13 cellular contexts compared by ENCODE assay signal in genomic region chr20:10488436-10489053, GRCh38.
"Had no signal": no experiment of that assay in that cellular context is flagged by ENCODE, and none has a peak within 500 bp of the region (broad histone marks: within the 10 kb centered on the region; RNA-seq: fewer than 3 reads in every experiment).

No MANE protein-coding gene starts in this region.

- DNase-seq: activated CD4-positive, alpha-beta memory T cell treated with anti-CD3 and anti-CD28 coated beads, Interleukin-2, amount 10 ng/mL, durations not matched to agents 7 days and 5 days; activated CD4-positive, alpha-beta T cell treated with anti-CD3 and anti-CD28 coated beads for 36 hours; activated CD8-positive, alpha-beta memory T cell treated with anti-CD3 and anti-CD28 coated beads, Interleukin-2, amount 50 U/mL, for 48 hours; activated naive CD4-positive, alpha-beta T cell treated with anti-CD3 and anti-CD28 coated beads for 36 hours; gastrocnemius medialis; islet precursor cell; left ventricle myocardium inferior; retina; T-helper 2 cell; tibial artery had no signal

- H3K27ac ChIP-seq: cardiac muscle cell, gastrocnemius medialis, left ventricle myocardium inferior, neural progenitor cell, tibial artery, vagina had no signal

- H3K4me1 ChIP-seq: gastrocnemius medialis, tibial artery had no signal

- ATAC-seq: activated CD4-positive, alpha-beta T cell treated with anti-CD3 and anti-CD28 coated beads for 36 hours; gastrocnemius medialis had no signal

- H3K9me3 Mint-ChIP-seq: activated CD4-positive, alpha-beta memory T cell treated with anti-CD3 and anti-CD28 coated beads, Interleukin-2, amount 10 ng/mL, durations not matched to agents 7 days and 5 days; activated naive CD4-positive, alpha-beta T cell treated with anti-CD3 and anti-CD28 coated beads for 36 hours had no signal

- H3K27ac Mint-ChIP-seq: activated CD4-positive, alpha-beta memory T cell treated with anti-CD3 and anti-CD28 coated beads, Interleukin-2, amount 10 ng/mL, durations not matched to agents 7 days and 5 days; activated CD4-positive, alpha-beta T cell treated with anti-CD3 and anti-CD28 coated beads for 36 hours; activated naive CD4-positive, alpha-beta T cell treated with anti-CD3 and anti-CD28 coated beads for 36 hours had no signal

- H3K36me3 ChIP-seq: cardiac muscle cell, gastrocnemius medialis, left ventricle myocardium inferior, neural progenitor cell, tibial artery, vagina had no signal

- H3K27me3 Mint-ChIP-seq: activated CD4-positive, alpha-beta memory T cell treated with anti-CD3 and anti-CD28 coated beads, Interleukin-2, amount 10 ng/mL, durations not matched to agents 7 days and 5 days; activated CD4-positive, alpha-beta T cell treated with anti-CD3 and anti-CD28 coated beads for 36 hours had no signal

- H3K4me3 ChIP-seq: cardiac muscle cell, gastrocnemius medialis, left ventricle myocardium inferior, neural progenitor cell, tibial artery, vagina had no signal

- H3K27me3 ChIP-seq: cardiac muscle cell, gastrocnemius medialis, neural progenitor cell, tibial artery, vagina had no signal

- H3K4me3 Mint-ChIP-seq: activated CD4-positive, alpha-beta memory T cell treated with anti-CD3 and anti-CD28 coated beads, Interleukin-2, amount 10 ng/mL, durations not matched to agents 7 days and 5 days; activated CD4-positive, alpha-beta T cell treated with anti-CD3 and anti-CD28 coated beads for 36 hours; activated naive CD4-positive, alpha-beta T cell treated with anti-CD3 and anti-CD28 coated beads for 36 hours; neural progenitor cell had no signal

- H3K9me3 ChIP-seq: gastrocnemius medialis, left ventricle myocardium inferior, tibial artery, vagina had no signal
